16 cellular contexts compared by ENCODE assay signal in the genomic region with DNA sequence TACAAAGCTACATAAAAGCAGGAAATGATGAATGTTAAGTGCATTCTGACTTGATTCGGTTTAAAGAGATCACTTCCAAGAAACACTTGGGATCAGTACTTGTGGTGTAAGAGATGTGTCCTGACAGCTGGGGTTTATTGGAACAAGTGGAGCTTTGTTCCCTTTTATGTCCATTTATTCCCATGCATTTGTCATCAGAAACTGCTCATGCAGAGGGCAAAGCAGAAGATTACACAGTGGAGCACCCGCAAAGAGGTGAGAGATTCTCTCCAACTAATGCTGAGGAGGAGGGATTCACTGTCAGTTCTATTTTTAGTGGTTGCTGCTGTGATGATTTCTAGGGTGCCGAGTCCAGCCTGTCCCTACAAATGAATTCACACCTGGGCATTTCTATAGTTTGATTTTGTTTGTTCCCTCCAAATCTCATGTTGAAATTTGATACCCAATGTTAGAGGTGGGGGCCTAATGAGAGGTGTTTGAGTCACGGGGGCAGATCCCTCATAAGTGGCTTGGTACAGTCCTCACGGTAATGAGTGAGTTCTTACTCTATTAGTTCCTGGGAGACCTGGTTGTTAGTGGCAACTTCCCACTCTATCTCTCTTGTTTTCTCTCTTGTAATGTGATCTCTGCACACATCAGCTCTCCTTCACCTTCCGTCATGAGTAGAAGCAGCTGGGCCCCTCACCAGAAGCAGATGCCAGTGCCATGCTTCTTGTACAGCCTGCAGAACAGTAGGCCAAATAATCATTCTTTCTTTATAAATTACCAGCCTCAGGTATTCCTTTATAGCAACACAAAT. TPM values are rescaled to one million over a fixed set of nuclear protein-coding genes. Genes with fewer than 3 reads are reported as not detected.
DNase-seq lines count a peak whose midpoint lies in the region; ATAC-seq and TF ChIP-seq lines count a peak whose summit lies in the region.
"Had no signal": no experiment of that assay in that cellular context is flagged by ENCODE, and none has a peak within 500 bp of the region (broad histone marks: within the 10 kb centered on the region; RNA-seq: fewer than 3 reads in every experiment).

No MANE protein-coding gene starts in this region.

- DNase-seq in HT1080 (ENCODE audit: low read depth) (peak; percentile 92), NCI-H2196 (lab: John Stamatoyannopoulos, UW; ENCODE audit: unreplicated experiment) (peak; percentile 54), cardiac fibroblast (ENCODE audit: low read depth in 2 of 2) (peak; percentile 54 to 77), progenitor cell of endocrine pancreas (ENCODE audit: low spot score, unreplicated experiment) (no peak), gastrocnemius medialis (no peak), Karpas-422 (no peak), NCI-H1048 (lab: John Stamatoyannopoulos, UW) (no peak)
- DNase-seq: activated CD4-positive, alpha-beta T cell treated with anti-CD3 and anti-CD28 coated beads, Interleukin-2, amount 10 ng/mL, durations not matched to agents 24 days and 14 days; activated naive CD4-positive, alpha-beta T cell treated with anti-CD3 and anti-CD28 coated beads for 36 hours; CD8-positive, alpha-beta T cell; dermis blood vessel endothelial cell; NCI-H226; upper lobe of left lung had no signal

- intact Hi-C loops in gastrocnemius medialis (cut with DNase I; ENCODE audit: low total_unique reads): no loop called here

- H3K4me3 ChIP-seq in cardiac fibroblast (replicated peaks in 1 of 2; ENCODE audit: low read depth in 2 of 2, low read length in 2 of 2): no peak overlapping the region
- no peak overlapping the region for H3K4me3 ChIP-seq in gastrocnemius medialis
- no peak overlapping the region for H3K4me3 ChIP-seq in Karpas-422 (ENCODE audit: low read length)
- H3K4me3 ChIP-seq: GM12878, lung, upper lobe of left lung had no signal

- H2AFZ ChIP-seq in Karpas-422 (ENCODE audit: low read length): no peak overlapping the region

- no peaks in the 10 kb centered on the region for H3K27me3 ChIP-seq in gastrocnemius medialis
- H3K27me3 ChIP-seq in Karpas-422 (ENCODE audit: low read length): peaks cover under 1% of the 10 kb centered on the region; the same call in 1 of the 2 replicates
- H3K27me3 ChIP-seq: upper lobe of left lung had no signal

- no peak overlapping the region for H3K9ac ChIP-seq in Karpas-422 (ENCODE audit: low read length)

- H3K4me1 Mint-ChIP-seq in progenitor cell of endocrine pancreas (ENCODE audit: low read depth): peaks cover 6% of the 10 kb centered on the region
- H3K4me1 Mint-ChIP-seq: activated CD4-positive, alpha-beta T cell treated with anti-CD3 and anti-CD28 coated beads, Interleukin-2, amount 10 ng/mL, durations not matched to agents 24 days and 14 days had no signal

- no peaks in the 10 kb centered on the region for H3K27me3 Mint-ChIP-seq in progenitor cell of endocrine pancreas
- H3K27me3 Mint-ChIP-seq: activated CD4-positive, alpha-beta T cell treated with anti-CD3 and anti-CD28 coated beads, Interleukin-2, amount 10 ng/mL, durations not matched to agents 24 days and 14 days had no signal

- TF ChIP-seq CTCF in cardiac fibroblast (IDR thresholded peaks at IDR 0.05; ENCODE audit: low read depth, low read length) (no peak), progenitor cell of endocrine pancreas (IDR thresholded peaks at IDR 0.05; ENCODE audit: unreplicated experiment) (no peak), gastrocnemius medialis (IDR thresholded peaks at IDR 0.05 in 4 of 5, conservative IDR thresholded peaks at IDR 0.05 in 1 of 5) (no peak)

- no peak overlapping the region for H3K4me3 Mint-ChIP-seq in progenitor cell of endocrine pancreas (ENCODE audit: low read depth)
- H3K4me3 Mint-ChIP-seq: activated CD4-positive, alpha-beta T cell treated with anti-CD3 and anti-CD28 coated beads, Interleukin-2, amount 10 ng/mL, durations not matched to agents 24 days and 14 days; activated naive CD4-positive, alpha-beta T cell treated with anti-CD3 and anti-CD28 coated beads for 36 hours; CD8-positive, alpha-beta T cell had no signal

- no peaks in the 10 kb centered on the region for H3K9me3 ChIP-seq in gastrocnemius medialis
- no peaks in the 10 kb centered on the region for H3K9me3 ChIP-seq in Karpas-422 (ENCODE audit: low read length)
- H3K9me3 ChIP-seq: upper lobe of left lung had no signal

- no peaks in the 10 kb centered on the region for H4K20me1 ChIP-seq in Karpas-422 (ENCODE audit: insufficient read depth, low read depth, low read length)

- peak overlapping the region; percentile 46 for H3K27ac Mint-ChIP-seq in progenitor cell of endocrine pancreas
- H3K27ac Mint-ChIP-seq: activated CD4-positive, alpha-beta T cell treated with anti-CD3 and anti-CD28 coated beads, Interleukin-2, amount 10 ng/mL, durations not matched to agents 24 days and 14 days; activated naive CD4-positive, alpha-beta T cell treated with anti-CD3 and anti-CD28 coated beads for 36 hours; CD8-positive, alpha-beta T cell had no signal

- H3K36me3 ChIP-seq in gastrocnemius medialis (no peaks in the 10 kb centered on the region), Karpas-422 (ENCODE audit: insufficient read depth, low read length) (no peaks in the 10 kb centered on the region)
- H3K36me3 ChIP-seq: upper lobe of left lung had no signal

- no peak overlapping the region for H3K4me2 ChIP-seq in Karpas-422 (ENCODE audit: low read depth, low read length, poor library complexity, severe bottlenecking)

- in situ Hi-C loops in gastrocnemius medialis (cut with MboI; ENCODE audit: low sequenced_read_pairs in 4 of 4): no loop called here

- no peaks in the 10 kb centered on the region for H3K9me3 Mint-ChIP-seq in progenitor cell of endocrine pancreas (ENCODE audit: low read depth)
- H3K9me3 Mint-ChIP-seq: activated CD4-positive, alpha-beta T cell treated with anti-CD3 and anti-CD28 coated beads, Interleukin-2, amount 10 ng/mL, durations not matched to agents 24 days and 14 days; activated naive CD4-positive, alpha-beta T cell treated with anti-CD3 and anti-CD28 coated beads for 36 hours; CD8-positive, alpha-beta T cell had no signal

- H3K79me2 ChIP-seq in Karpas-422 (ENCODE audit: low read length): no peaks in the 10 kb centered on the region

- no peak for TF ChIP-seq POLR2A in gastrocnemius medialis (IDR thresholded peaks at IDR 0.05)

- H3K4me1 ChIP-seq in gastrocnemius medialis (no peaks in the 10 kb centered on the region), Karpas-422 (ENCODE audit: low read length) (no peaks in the 10 kb centered on the region)
- H3K4me1 ChIP-seq: upper lobe of left lung had no signal

- H3K27ac ChIP-seq in gastrocnemius medialis (no peak overlapping the region), Karpas-422 (ENCODE audit: low read length) (no peak overlapping the region)
- H3K27ac ChIP-seq: upper lobe of left lung had no signal

- no peaks in the 10 kb centered on the region for H3K9me2 ChIP-seq in Karpas-422 (replicated peaks; ENCODE audit: insufficient read depth, low read length)

- ATAC-seq in gastrocnemius medialis: no peak
- ATAC-seq in HG03045 (IDR thresholded peaks at IDR 0.05; ENCODE audit: unreplicated experiment): no peak
- ATAC-seq: CD8-positive, alpha-beta T cell; GM12878 had no signal

- no peaks in the 10 kb centered on the region for H3K36me3 Mint-ChIP-seq in progenitor cell of endocrine pancreas (ENCODE audit: insufficient read depth)
- H3K36me3 Mint-ChIP-seq: CD8-positive, alpha-beta T cell had no signal

RNA-seq across cellular contexts. Expression of a gene that starts 29.4 kb away (rescaled TPM):
- not detected in 2 replicates for total RNA-seq in HT1080 (2014; rRNA removed; shearing (Covaris generic))
- polyA plus RNA-seq in HT1080 (2015; cell fraction: cytosol; rRNA removed): not detected in 2 replicates
- polyA plus RNA-seq in HT1080 (2015; cell fraction: nucleus; rRNA removed): not detected in 2 replicates
- total RNA-seq in progenitor cell of endocrine pancreas: 0.24 and 0.80 TPM in 2 replicates
- not detected for total RNA-seq in gastrocnemius medialis
- total RNA-seq in Karpas-422 (2014; rRNA removed; shearing (Covaris generic); ENCODE audit: low replicate concordance): 0.07 and 0.76 TPM in 2 replicates
- total RNA-seq: activated CD4-positive, alpha-beta T cell treated with anti-CD3 and anti-CD28 coated beads, Interleukin-2, amount 10 ng/mL, durations not matched to agents 24 days and 14 days; activated naive CD4-positive, alpha-beta T cell treated with anti-CD3 and anti-CD28 coated beads for 36 hours; CD8-positive, alpha-beta T cell; dermis blood vessel endothelial cell; lung had no signal

RNA-seq across cellular contexts. Expression of a gene that starts 33.0 kb away (rescaled TPM):
- 3.5 and 7.2 TPM in 2 replicates for total RNA-seq in HT1080 (2014; rRNA removed; shearing (Covaris generic))
- polyA plus RNA-seq in HT1080 (2015; cell fraction: cytosol; rRNA removed): 6.4 and 9.9 TPM in 2 replicates
- polyA plus RNA-seq in HT1080 (2015; cell fraction: nucleus; rRNA removed): 7.5 and 12.1 TPM in 2 replicates
- 32.5 and 32.7 TPM in 2 replicates for total RNA-seq in progenitor cell of endocrine pancreas
- total RNA-seq in gastrocnemius medialis: 10 to 100 TPM in 2 of 4 donors, 1 to 10 TPM in 2; 7.2 to 11.2 (median 10.1) TPM
- 12.6 and 29.4 TPM in 2 replicates for total RNA-seq in Karpas-422 (2014; rRNA removed; shearing (Covaris generic); ENCODE audit: low replicate concordance)

Comparison
In these comparisons a context has a peak if more than half of its experiments do, and no peak if none do; other contexts are left out.
1. DNase-seq: peak in HT1080 (single experiment), NCI-H2196 (single experiment) and cardiac fibroblast (2 of 2); none in progenitor cell of endocrine pancreas (single experiment), gastrocnemius medialis (0 of 2), Karpas-422 (single experiment) and NCI-H1048 (single experiment).